Comparison of ENCODE assay signal across 9 cellular contexts in the genomic region with DNA sequence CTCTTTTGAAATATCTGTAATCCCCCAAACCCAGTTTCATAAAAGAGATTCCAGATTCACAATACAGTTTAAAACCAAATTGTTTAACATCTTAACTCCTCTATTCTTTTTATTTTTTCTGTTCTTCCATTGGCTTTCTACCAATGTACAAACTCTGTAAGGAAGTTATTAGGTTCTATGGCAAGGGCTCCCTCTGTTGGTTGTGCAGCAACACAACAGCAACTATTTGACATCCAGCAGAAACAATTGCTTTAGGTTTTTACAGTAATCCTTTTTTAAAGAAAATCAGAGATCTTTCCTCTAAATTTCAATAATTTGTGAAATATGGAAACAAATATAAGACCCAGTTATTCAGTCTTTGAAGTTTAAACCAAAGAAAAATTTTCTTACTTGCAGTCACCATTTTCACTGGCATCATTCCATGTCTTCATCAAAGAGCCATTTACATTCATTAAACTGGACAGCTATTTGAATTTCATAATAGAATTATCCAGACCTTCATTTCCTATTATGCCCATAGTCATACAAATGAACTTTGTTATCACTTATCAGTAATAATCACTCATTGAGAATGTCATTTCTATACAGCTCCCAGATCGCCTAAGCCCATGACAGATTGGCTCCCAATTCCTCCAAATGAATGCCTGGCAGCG. TPM values are rescaled to one million over a fixed set of nuclear protein-coding genes. Genes with fewer than 3 reads are reported as not detected.
DNase-seq lines count a peak whose midpoint lies in the region; ATAC-seq and TF ChIP-seq lines count a peak whose summit lies in the region.
"Had no signal": no experiment of that assay in that cellular context is flagged by ENCODE, and none has a peak within 500 bp of the region (broad histone marks: within the 10 kb centered on the region; RNA-seq: fewer than 3 reads in every experiment).

No MANE protein-coding gene starts in this region.

- no peak overlapping the region for H3K27ac Mint-ChIP-seq in activated T-helper 1 cell treated with anti-CD3 and anti-CD28 coated beads, Interleukin-12 subunit alpha, Interleukin-12 subunit beta, Interleukin-2, Interleukin-4 antibody, amounts not matched to agents 30 ng/mL and 10 ng/mL and 1 ng/mL, durations not matched to agents 14 hours and 24 hours and 36 hours
- H3K27ac Mint-ChIP-seq: activated naive CD4-positive, alpha-beta T cell treated with anti-CD3 and anti-CD28 coated beads, Interleukin-2, amount 50 U/mL, for 24 hours had no signal

- no peaks in the 10 kb centered on the region for H3K79me2 ChIP-seq in DOHH2 (ENCODE audit: control insufficient read depth, low read length)

- intact Hi-C loops in activated T-helper 1 cell treated with anti-CD3 and anti-CD28 coated beads, Interleukin-12 subunit alpha, Interleukin-12 subunit beta, Interleukin-2, Interleukin-4 antibody, amounts not matched to agents 30 ng/mL and 10 ng/mL and 1 ng/mL, durations not matched to agents 14 hours and 24 hours and 36 hours (cut with micrococcal nuclease), result loop anchor here (1.0 to 2.0 kb wide), 4 partner anchors 47 to 415 kb away; a partner anchor contains a TSS

- H3K27me3 ChIP-seq in DOHH2 (ENCODE audit: control insufficient read depth, low read length), result peaks cover 13% of the 10 kb centered on the region

- H3K27me3 Mint-ChIP-seq in activated T-helper 1 cell treated with anti-CD3 and anti-CD28 coated beads, Interleukin-12 subunit alpha, Interleukin-12 subunit beta, Interleukin-2, Interleukin-4 antibody, amounts not matched to agents 30 ng/mL and 10 ng/mL and 1 ng/mL, durations not matched to agents 14 hours and 24 hours and 36 hours (ENCODE audit: insufficient read depth), result peaks cover 9% of the 10 kb centered on the region
- H3K27me3 Mint-ChIP-seq: activated naive CD4-positive, alpha-beta T cell treated with anti-CD3 and anti-CD28 coated beads, Interleukin-2, amount 50 U/mL, for 24 hours had no signal

- H3K4me3 Mint-ChIP-seq in activated T-helper 1 cell treated with anti-CD3 and anti-CD28 coated beads, Interleukin-12 subunit alpha, Interleukin-12 subunit beta, Interleukin-2, Interleukin-4 antibody, amounts not matched to agents 30 ng/mL and 10 ng/mL and 1 ng/mL, durations not matched to agents 14 hours and 24 hours and 36 hours, result no peak overlapping the region
- H3K4me3 Mint-ChIP-seq: activated naive CD4-positive, alpha-beta T cell treated with anti-CD3 and anti-CD28 coated beads, Interleukin-2, amount 50 U/mL, for 24 hours had no signal

- no peaks in the 10 kb centered on the region for H3F3A ChIP-seq in DOHH2 (ENCODE audit: control insufficient read depth, insufficient read depth)

- no peaks in the 10 kb centered on the region for H3K36me3 Mint-ChIP-seq in activated T-helper 1 cell treated with anti-CD3 and anti-CD28 coated beads, Interleukin-12 subunit alpha, Interleukin-12 subunit beta, Interleukin-2, Interleukin-4 antibody, amounts not matched to agents 30 ng/mL and 10 ng/mL and 1 ng/mL, durations not matched to agents 14 hours and 24 hours and 36 hours (ENCODE audit: low read depth)
- H3K36me3 Mint-ChIP-seq: activated naive CD4-positive, alpha-beta T cell treated with anti-CD3 and anti-CD28 coated beads, Interleukin-2, amount 50 U/mL, for 24 hours had no signal

- no peaks in the 10 kb centered on the region for H3K4me1 Mint-ChIP-seq in activated T-helper 1 cell treated with anti-CD3 and anti-CD28 coated beads, Interleukin-12 subunit alpha, Interleukin-12 subunit beta, Interleukin-2, Interleukin-4 antibody, amounts not matched to agents 30 ng/mL and 10 ng/mL and 1 ng/mL, durations not matched to agents 14 hours and 24 hours and 36 hours (ENCODE audit: low read depth)
- H3K4me1 Mint-ChIP-seq: activated naive CD4-positive, alpha-beta T cell treated with anti-CD3 and anti-CD28 coated beads, Interleukin-2, amount 50 U/mL, for 24 hours had no signal

- H3K9me2 ChIP-seq in DOHH2 (replicated peaks; ENCODE audit: control insufficient read depth, low read length), result no peaks in the 10 kb centered on the region

- DNase-seq in HPDE6-E6E7 (ENCODE audit: extremely low spot score), result peak; percentile 54
- peak; percentile 77 for DNase-seq in NCI-H82 (lab: John Stamatoyannopoulos, UW)
- DNase-seq in activated T-helper 1 cell treated with anti-CD3 and anti-CD28 coated beads, Interleukin-12 subunit alpha, Interleukin-12 subunit beta, Interleukin-2, Interleukin-4 antibody, amounts not matched to agents 30 ng/mL and 10 ng/mL and 1 ng/mL, durations not matched to agents 14 hours and 24 hours and 36 hours (ENCODE audit: low spot score), result peak; percentile 11
- peak; percentile 63 for DNase-seq in globus pallidus (ENCODE audit: low spot score)
- DNase-seq in retina, result peak; percentile 65
- DNase-seq in islet precursor cell, result no peak

- H3K27ac ChIP-seq in DOHH2 (ENCODE audit: low read depth, low read length), result no peak overlapping the region

- no peaks in the 10 kb centered on the region for H3K36me3 ChIP-seq in DOHH2 (ENCODE audit: control insufficient read depth, low read length)

- H3K9me3 ChIP-seq in DOHH2 (ENCODE audit: control insufficient read depth, insufficient read depth, low read length), result no peaks in the 10 kb centered on the region

- TF ChIP-seq CTCF in DOHH2 (IDR thresholded peaks at IDR 0.05; ENCODE audit: low read depth, low read length, poor library complexity, severe bottlenecking), result peak; percentile 92

- no peak overlapping the region for H3K4me3 ChIP-seq in DOHH2 (ENCODE audit: low read length)

- H3K9me3 Mint-ChIP-seq in activated T-helper 1 cell treated with anti-CD3 and anti-CD28 coated beads, Interleukin-12 subunit alpha, Interleukin-12 subunit beta, Interleukin-2, Interleukin-4 antibody, amounts not matched to agents 30 ng/mL and 10 ng/mL and 1 ng/mL, durations not matched to agents 14 hours and 24 hours and 36 hours, result no peaks in the 10 kb centered on the region
- H3K9me3 Mint-ChIP-seq: activated naive CD4-positive, alpha-beta T cell treated with anti-CD3 and anti-CD28 coated beads, Interleukin-2, amount 50 U/mL, for 24 hours had no signal

- no peak for ATAC-seq in HG02885 (IDR thresholded peaks at IDR 0.05; ENCODE audit: poor library complexity, unreplicated experiment)

- H3K4me1 ChIP-seq in DOHH2 (ENCODE audit: control insufficient read depth, low read length), result no peaks in the 10 kb centered on the region

- no peak overlapping the region for H3K4me2 ChIP-seq in DOHH2 (ENCODE audit: low read length)

- 0 out of 2 replicates have a peak, but pooled peaks cover 3% of the 10 kb centered on the region for H4K20me1 ChIP-seq in DOHH2 (ENCODE audit: control insufficient read depth, insufficient read depth, low read depth, low read length)

RNA-seq across cellular contexts. Expression of a gene that starts 46.5 kb away (rescaled TPM):
- total RNA-seq in activated T-helper 1 cell treated with anti-CD3 and anti-CD28 coated beads, Interleukin-12 subunit alpha, Interleukin-12 subunit beta, Interleukin-2, Interleukin-4 antibody, amounts not matched to agents 30 ng/mL and 10 ng/mL and 1 ng/mL, durations not matched to agents 14 hours and 24 hours and 36 hours, result 28.4 and 29.6 TPM in 2 replicates
